ENCODE assay signal across 11 cellular contexts in the genomic region with DNA sequence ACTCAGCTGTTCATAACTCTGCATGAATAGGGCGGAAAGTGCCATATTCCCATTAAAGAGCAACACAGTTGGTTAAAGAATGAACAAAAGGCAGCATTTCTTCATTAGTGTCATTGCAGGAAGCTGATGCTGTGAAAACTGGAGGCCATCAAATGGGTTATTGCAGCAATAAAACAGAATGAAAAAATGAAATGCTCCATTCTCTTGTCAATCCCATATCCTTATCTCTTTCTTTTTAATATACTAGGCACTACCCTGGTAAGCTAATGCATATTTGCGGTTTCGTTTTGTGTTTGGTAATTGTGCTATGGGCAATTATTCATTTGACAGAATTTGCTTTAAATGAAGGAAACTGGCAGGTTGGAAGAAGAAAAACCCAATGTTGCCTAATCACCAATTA.
"Had no signal": no experiment of that assay in that cellular context is flagged by ENCODE, and none has a peak within 500 bp of the region (broad histone marks: within the 10 kb centered on the region; RNA-seq: fewer than 3 reads in every experiment).

No MANE protein-coding gene starts in this region.

- ATAC-seq: HCT116, HepG2 had no signal

- H3K36me3 Mint-ChIP-seq: IgD-negative memory B cell had no signal

- H3K9me3 ChIP-seq: HAP-1 had no signal

- H3K4me1 Mint-ChIP-seq: IgD-negative memory B cell had no signal

- H3K9me3 Mint-ChIP-seq: HFFc6, IgD-negative memory B cell had no signal

- H3K36me3 ChIP-seq: HAP-1 had no signal

- H3K4me1 ChIP-seq: HAP-1 had no signal

- H3K27ac ChIP-seq: GM23248, HL-60, KMS-11 had no signal

- H3K27ac Mint-ChIP-seq: HFFc6, IgD-negative memory B cell had no signal

- H3K4me3 ChIP-seq: GM23248, HAP-1 had no signal

- DNase-seq: GM23248, GOT3, H7, HFFc6, KBM-7 had no signal

- H3K4me3 Mint-ChIP-seq: HFFc6, IgD-negative memory B cell had no signal
